ENCODE assay signal across 16 cellular contexts in the genomic region with DNA sequence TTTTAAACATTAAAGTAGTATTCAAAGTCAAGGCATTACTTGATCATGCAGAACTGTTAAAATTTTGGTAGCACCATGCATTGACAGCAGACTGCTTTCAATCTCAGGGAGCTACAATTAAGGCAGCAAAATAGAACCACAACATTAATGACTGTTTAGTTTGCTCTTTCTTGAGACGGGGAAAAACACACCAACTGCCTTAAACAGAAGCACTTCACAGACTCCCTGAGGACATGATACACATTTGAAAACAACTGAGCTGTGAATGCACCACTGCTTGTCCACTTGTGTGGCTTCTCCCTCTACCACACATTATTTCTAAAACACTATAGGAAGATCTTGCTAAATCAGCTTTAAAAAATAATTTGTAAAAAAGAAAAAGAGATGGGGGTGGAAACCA.
DNase-seq lines count a peak whose midpoint lies in the region; ATAC-seq and TF ChIP-seq lines count a peak whose summit lies in the region.
"Had no signal": no experiment of that assay in that cellular context is flagged by ENCODE, and none has a peak within 500 bp of the region (broad histone marks: within the 10 kb centered on the region; RNA-seq: fewer than 3 reads in every experiment).

No MANE protein-coding gene starts in this region.

- intact Hi-C loops in natural killer cell (cut with micrococcal nuclease), result no loop called here
- intact Hi-C loops in prostate gland (cut with DNase I), result no loop called here

- H3K4me3 Mint-ChIP-seq in neural progenitor cell (no peak overlapping the region), natural killer cell (no peak overlapping the region)
- H3K4me3 Mint-ChIP-seq: CD8-positive, alpha-beta T cell had no signal

- WGBS in smooth muscle cell (ENCODE audit: low lambda C conversion rate), result 65% methylated on average over 1 of the region's 1 CpG
- 95% methylated on average over 1 of the region's 1 CpG for WGBS in prostate gland

- H2AFZ ChIP-seq in neural progenitor cell (replicated peaks) (no peak overlapping the region), smooth muscle cell (ENCODE audit: low read depth) (no peak overlapping the region)

- H3K4me1 Mint-ChIP-seq in neural progenitor cell, result peaks cover 18% of the 10 kb centered on the region
- no peaks in the 10 kb centered on the region for H3K4me1 Mint-ChIP-seq in natural killer cell

- H3K4me3 ChIP-seq in BLaER1, result no peak overlapping the region
- no peak overlapping the region for H3K4me3 ChIP-seq in neural progenitor cell
- no peak overlapping the region for H3K4me3 ChIP-seq in smooth muscle cell
- no peak overlapping the region for H3K4me3 ChIP-seq in prostate gland

- ATAC-seq in natural killer cell, result no peak
- ATAC-seq: CD8-positive, alpha-beta T cell; HCT116; Panc1 had no signal

- H3F3A ChIP-seq in neural progenitor cell (ENCODE audit: low read depth), result peaks cover 11% of the 10 kb centered on the region
- H3F3A ChIP-seq in smooth muscle cell (ENCODE audit: low read depth), result no peaks in the 10 kb centered on the region

- no peaks in the 10 kb centered on the region for H3K79me2 ChIP-seq in neural progenitor cell (ENCODE audit: low read depth)
- H3K79me2 ChIP-seq in smooth muscle cell (ENCODE audit: low read depth), result no peaks in the 10 kb centered on the region

- H3K9me3 ChIP-seq in BLaER1 (peaks cover 7% of the 10 kb centered on the region), neural progenitor cell (ENCODE audit: low read depth) (peaks cover 18% of the 10 kb centered on the region), smooth muscle cell (replicated peaks; ENCODE audit: low read depth) (no peaks in the 10 kb centered on the region), prostate gland (no peaks in the 10 kb centered on the region)

- H3K9ac ChIP-seq in BLaER1 (peak overlapping the region; percentile 22; the same call in 1 of the 2 replicates), neural progenitor cell (no peak overlapping the region), smooth muscle cell (ENCODE audit: low read depth) (no peak overlapping the region)
- H3K9ac ChIP-seq: SK-N-SH had no signal

- no peaks in the 10 kb centered on the region for H3K36me3 Mint-ChIP-seq in neural progenitor cell
- H3K36me3 Mint-ChIP-seq in natural killer cell, result no peaks in the 10 kb centered on the region
- H3K36me3 Mint-ChIP-seq: CD8-positive, alpha-beta T cell had no signal

- no peak for TF ChIP-seq CTCF in neural progenitor cell (IDR thresholded peaks at IDR 0.05)
- no peak for TF ChIP-seq CTCF in natural killer cell (IDR thresholded peaks at IDR 0.05)
- TF ChIP-seq CTCF in smooth muscle cell (IDR thresholded peaks at IDR 0.05; ENCODE audit: borderline replicate concordance, insufficient read depth, poor library complexity, severe bottlenecking), result no peak
- TF ChIP-seq CTCF in prostate gland (IDR thresholded peaks at IDR 0.05), result no peak

- DNase-seq in DMS79 treated with DMSO at 0.1 percent for 48 hours (lab: John Stamatoyannopoulos, UW) (peak; percentile 25), NCI-H69 (lab: John Stamatoyannopoulos, UW) (peak; percentile 68), neural progenitor cell (ENCODE audit: low spot score) (no peak), natural killer cell (no peak), smooth muscle cell (lab: John Stamatoyannopoulos, UW; ENCODE audit: unreplicated experiment) (no peak), prostate gland (ENCODE audit: low spot score) (no peak)
- DNase-seq: CD8-positive, alpha-beta T cell; IMR-90; NCI-H1436; NCI-H2029; NCI-H82; SIG-M5; SK-N-SH had no signal

- H3K36me3 ChIP-seq in BLaER1, result no peaks in the 10 kb centered on the region
- no peaks in the 10 kb centered on the region for H3K36me3 ChIP-seq in neural progenitor cell
- H3K36me3 ChIP-seq in smooth muscle cell (ENCODE audit: low read depth), result no peaks in the 10 kb centered on the region
- no peaks in the 10 kb centered on the region for H3K36me3 ChIP-seq in prostate gland

- no peak for TF ChIP-seq POLR2A in prostate gland (IDR thresholded peaks at IDR 0.05)

- peak overlapping the region; percentile 60 for H3K4me2 ChIP-seq in BLaER1
- peak overlapping the region; percentile 40 for H3K4me2 ChIP-seq in neural progenitor cell
- H3K4me2 ChIP-seq in smooth muscle cell, result no peak overlapping the region
- H3K4me2 ChIP-seq: SK-N-SH had no signal

- H3K27ac Mint-ChIP-seq in neural progenitor cell, result no peak overlapping the region
- no peak overlapping the region for H3K27ac Mint-ChIP-seq in natural killer cell
- H3K27ac Mint-ChIP-seq: CD8-positive, alpha-beta T cell had no signal

- H3K27ac ChIP-seq in BLaER1 (peak overlapping the region; percentile 85), neural progenitor cell (no peak overlapping the region), smooth muscle cell (ENCODE audit: low read depth) (no peak overlapping the region), prostate gland (no peak overlapping the region)

- H3K9me3 Mint-ChIP-seq in neural progenitor cell (peaks cover 13% of the 10 kb centered on the region), natural killer cell (peaks cover 6 to 8% of the 10 kb centered on the region in 2 donors)

- peaks cover 5% of the 10 kb centered on the region for H3K27me3 Mint-ChIP-seq in neural progenitor cell (ENCODE audit: insufficient read depth, low read depth)
- H3K27me3 Mint-ChIP-seq in natural killer cell (ENCODE audit: low read depth in 2 of 2), result no peaks in the 10 kb centered on the region

- H3K4me1 ChIP-seq in BLaER1, result peaks cover 40% of the 10 kb centered on the region
- H3K4me1 ChIP-seq in neural progenitor cell, result peaks cover 14% of the 10 kb centered on the region
- peaks cover 7% of the 10 kb centered on the region for H3K4me1 ChIP-seq in smooth muscle cell (ENCODE audit: low read depth)
- H3K4me1 ChIP-seq in prostate gland (replicated peaks), result no peaks in the 10 kb centered on the region

- H3K27me3 ChIP-seq in BLaER1, result no peaks in the 10 kb centered on the region
- H3K27me3 ChIP-seq in neural progenitor cell, result no peaks in the 10 kb centered on the region
- H3K27me3 ChIP-seq in smooth muscle cell (ENCODE audit: low read depth), result no peaks in the 10 kb centered on the region
- H3K27me3 ChIP-seq in prostate gland (replicated peaks; ENCODE audit: insufficient read depth), result no peaks in the 10 kb centered on the region

- H4K20me1 ChIP-seq in BLaER1 (no peaks in the 10 kb centered on the region), neural progenitor cell (ENCODE audit: low read depth) (no peaks in the 10 kb centered on the region), smooth muscle cell (ENCODE audit: low read depth) (no peaks in the 10 kb centered on the region)

Comparison
In these comparisons a context has a peak if more than half of its experiments do, and no peak if none do; other contexts are left out.
1. DNase-seq: peak in DMS79 treated with DMSO at 0.1 percent for 48 hours (single experiment) and NCI-H69 (single experiment); none in neural progenitor cell (single experiment), natural killer cell (single experiment), smooth muscle cell (single experiment) and prostate gland (single experiment).